Comparison of ENCODE assay signal across 1 cellular context in the genomic region with DNA sequence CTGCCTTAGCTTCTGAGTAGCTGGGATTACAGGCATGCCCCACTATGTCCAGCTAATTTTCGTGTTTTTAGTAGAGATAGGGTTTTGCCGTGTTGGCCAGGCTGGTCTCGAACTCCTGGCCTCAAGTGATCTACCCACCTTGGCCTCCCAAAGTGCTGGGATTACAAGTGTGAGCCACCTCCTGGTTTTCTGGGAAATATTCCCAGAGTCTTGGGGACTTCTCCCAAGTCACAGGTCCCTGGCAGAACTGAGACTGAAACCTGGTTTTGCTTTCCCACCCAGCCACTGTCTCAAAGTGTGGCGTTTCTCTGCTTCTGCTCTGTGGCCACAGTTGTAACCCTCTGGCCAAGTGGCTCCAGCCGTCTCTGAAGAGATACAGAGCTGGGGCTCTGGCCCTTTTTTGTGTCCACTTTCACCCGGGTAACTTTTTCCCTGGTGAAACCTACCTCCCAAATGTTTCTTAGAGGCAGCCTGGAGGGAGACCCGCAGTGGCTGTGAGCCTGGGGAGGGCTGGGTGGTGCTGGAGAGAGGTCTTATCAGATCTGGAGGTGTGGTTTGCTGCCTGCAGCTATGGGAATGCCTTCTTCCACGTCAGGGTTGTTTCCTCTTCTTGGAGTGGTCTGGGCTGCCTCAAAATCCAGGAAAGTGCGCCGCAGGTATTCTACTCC.
TF ChIP-seq lines count a peak whose summit lies in the region.

No MANE protein-coding gene starts in this region.

TF ChIP-seq in HepG2, 621 proteins besides CTCF, POLR2A, EP300 and RAD21:
- TF ChIP-seq NR2C2 (CRISPR knock-in tag; IDR thresholded peaks at IDR 0.05; ENCODE audit: borderline replicate concordance) (no peak), KDM3A (CRISPR knock-in tag; IDR thresholded peaks at IDR 0.05; ENCODE audit: low read depth) (no peak), ELF1 (CRISPR knock-in tag; IDR thresholded peaks at IDR 0.05) (no peak), HMG20A (CRISPR knock-in tag; IDR thresholded peaks at IDR 0.05; ENCODE audit: borderline replicate concordance) (no peak), KDM5B (CRISPR knock-in tag; IDR thresholded peaks at IDR 0.05; ENCODE audit: borderline replicate concordance) (no peak), THYN1 (CRISPR knock-in tag; IDR thresholded peaks at IDR 0.05; ENCODE audit: borderline replicate concordance, low read depth) (no peak), ZNF792 (CRISPR knock-in tag; IDR thresholded peaks at IDR 0.05) (no peak), BRD4 (CRISPR knock-in tag; IDR thresholded peaks at IDR 0.05) (no peak), TBL1XR1 (IDR thresholded peaks at IDR 0.05; ENCODE audit: borderline replicate concordance, low read length, partially characterized antibody) (no peak), ZNF570 (CRISPR knock-in tag; IDR thresholded peaks at IDR 0.05; ENCODE audit: borderline replicate concordance) (no peak), ZBTB7B (CRISPR knock-in tag; IDR thresholded peaks at IDR 0.05) (no peak), ZKSCAN1 (IDR thresholded peaks at IDR 0.05; ENCODE audit: low read length) (no peak), TBX2 (CRISPR knock-in tag; IDR thresholded peaks at IDR 0.05; ENCODE audit: borderline replicate concordance) (no peak), ZIK1 (CRISPR knock-in tag; IDR thresholded peaks at IDR 0.05; ENCODE audit: borderline replicate concordance, low read depth) (no peak)
- TF ChIP-seq, protein P1, sequence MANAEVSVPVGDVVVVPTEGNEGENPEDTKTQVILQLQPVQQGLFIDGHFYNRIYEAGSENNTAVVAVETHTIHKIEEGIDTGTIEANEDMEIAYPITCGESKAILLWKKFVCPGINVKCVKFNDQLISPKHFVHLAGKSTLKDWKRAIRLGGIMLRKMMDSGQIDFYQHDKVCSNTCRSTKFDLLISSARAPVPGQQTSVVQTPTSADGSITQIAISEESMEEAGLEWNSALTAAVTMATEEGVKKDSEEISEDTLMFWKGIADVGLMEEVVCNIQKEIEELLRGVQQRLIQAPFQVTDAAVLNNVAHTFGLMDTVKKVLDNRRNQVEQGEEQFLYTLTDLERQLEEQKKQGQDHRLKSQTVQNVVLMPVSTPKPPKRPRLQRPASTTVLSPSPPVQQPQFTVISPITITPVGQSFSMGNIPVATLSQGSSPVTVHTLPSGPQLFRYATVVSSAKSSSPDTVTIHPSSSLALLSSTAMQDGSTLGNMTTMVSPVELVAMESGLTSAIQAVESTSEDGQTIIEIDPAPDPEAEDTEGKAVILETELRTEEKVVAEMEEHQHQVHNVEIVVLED (CRISPR knock-in tag; IDR thresholded peaks at IDR 0.05; ENCODE audit: borderline replicate concordance): no peak
- TF ChIP-seq, protein P2, sequence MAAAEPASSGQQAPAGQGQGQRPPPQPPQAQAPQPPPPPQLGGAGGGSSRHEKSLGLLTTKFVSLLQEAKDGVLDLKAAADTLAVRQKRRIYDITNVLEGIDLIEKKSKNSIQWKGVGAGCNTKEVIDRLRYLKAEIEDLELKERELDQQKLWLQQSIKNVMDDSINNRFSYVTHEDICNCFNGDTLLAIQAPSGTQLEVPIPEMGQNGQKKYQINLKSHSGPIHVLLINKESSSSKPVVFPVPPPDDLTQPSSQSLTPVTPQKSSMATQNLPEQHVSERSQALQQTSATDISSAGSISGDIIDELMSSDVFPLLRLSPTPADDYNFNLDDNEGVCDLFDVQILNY (CRISPR knock-in tag; conservative IDR thresholded peaks at IDR 0.05): no peak
- TF ChIP-seq, protein P3, sequence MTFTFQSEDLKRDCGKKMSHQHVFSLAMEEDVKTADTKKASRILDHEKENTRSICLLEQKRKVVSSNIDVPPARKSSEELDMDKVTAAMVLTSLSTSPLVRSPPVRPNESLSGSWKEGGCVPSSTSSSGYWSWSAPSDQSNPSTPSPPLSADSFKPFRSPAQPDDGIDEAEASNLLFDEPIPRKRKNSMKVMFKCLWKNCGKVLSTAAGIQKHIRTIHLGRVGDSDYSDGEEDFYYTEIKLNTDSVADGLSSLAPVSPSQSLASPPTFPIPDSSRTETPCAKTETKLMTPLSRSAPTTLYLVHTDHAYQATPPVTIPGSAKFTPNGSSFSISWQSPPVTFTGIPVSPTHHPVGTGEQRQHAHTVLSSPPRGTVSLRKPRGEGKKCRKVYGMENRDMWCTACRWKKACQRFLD (CRISPR knock-in tag; IDR thresholded peaks at IDR 0.05; ENCODE audit: borderline replicate concordance): no peak
- TF ChIP-seq, protein P4, sequence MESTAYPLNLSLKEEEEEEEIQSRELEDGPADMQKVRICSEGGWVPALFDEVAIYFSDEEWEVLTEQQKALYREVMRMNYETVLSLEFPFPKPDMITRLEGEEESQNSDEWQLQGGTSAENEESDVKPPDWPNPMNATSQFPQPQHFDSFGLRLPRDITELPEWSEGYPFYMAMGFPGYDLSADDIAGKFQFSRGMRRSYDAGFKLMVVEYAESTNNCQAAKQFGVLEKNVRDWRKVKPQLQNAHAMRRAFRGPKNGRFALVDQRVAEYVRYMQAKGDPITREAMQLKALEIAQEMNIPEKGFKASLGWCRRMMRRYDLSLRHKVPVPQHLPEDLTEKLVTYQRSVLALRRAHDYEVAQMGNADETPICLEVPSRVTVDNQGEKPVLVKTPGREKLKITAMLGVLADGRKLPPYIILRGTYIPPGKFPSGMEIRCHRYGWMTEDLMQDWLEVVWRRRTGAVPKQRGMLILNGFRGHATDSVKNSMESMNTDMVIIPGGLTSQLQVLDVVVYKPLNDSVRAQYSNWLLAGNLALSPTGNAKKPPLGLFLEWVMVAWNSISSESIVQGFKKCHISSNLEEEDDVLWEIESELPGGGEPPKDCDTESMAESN (CRISPR knock-in tag; conservative IDR thresholded peaks at IDR 0.05): no peak
- TF ChIP-seq, protein P5, sequence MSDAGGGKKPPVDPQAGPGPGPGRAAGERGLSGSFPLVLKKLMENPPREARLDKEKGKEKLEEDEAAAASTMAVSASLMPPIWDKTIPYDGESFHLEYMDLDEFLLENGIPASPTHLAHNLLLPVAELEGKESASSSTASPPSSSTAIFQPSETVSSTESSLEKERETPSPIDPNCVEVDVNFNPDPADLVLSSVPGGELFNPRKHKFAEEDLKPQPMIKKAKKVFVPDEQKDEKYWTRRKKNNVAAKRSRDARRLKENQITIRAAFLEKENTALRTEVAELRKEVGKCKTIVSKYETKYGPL (CRISPR knock-in tag; IDR thresholded peaks at IDR 0.05): no peak
